ENCODE assay signal across 11 cellular contexts in the genomic region with DNA sequence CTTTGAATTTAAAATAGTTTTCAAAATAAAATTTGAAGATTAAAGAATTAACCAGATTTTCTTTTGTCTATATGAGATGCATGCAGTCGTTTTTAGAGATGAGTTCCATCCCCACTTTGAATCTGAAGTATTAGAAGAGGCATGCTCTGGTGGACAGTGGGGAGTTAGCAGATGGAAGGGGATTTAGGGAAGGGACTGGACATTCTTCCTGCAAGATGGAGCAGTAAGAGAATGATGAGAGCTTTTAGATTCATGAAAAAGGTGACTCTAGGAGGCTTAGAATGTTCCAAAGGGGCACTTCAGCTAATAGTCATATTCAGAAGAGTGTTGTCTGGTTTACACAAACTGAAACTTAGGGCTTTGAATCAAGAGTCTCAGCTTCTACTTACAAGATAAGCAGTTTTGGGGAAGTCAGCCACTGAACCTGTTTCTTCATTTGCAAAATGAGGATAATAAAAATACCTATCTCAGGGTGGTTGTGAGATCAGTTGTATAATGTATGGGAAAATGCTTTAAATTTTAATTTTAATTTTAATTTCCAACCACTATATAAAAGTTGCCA. TPM values are rescaled to one million over a fixed set of nuclear protein-coding genes. Genes with fewer than 3 reads are reported as not detected.
DNase-seq lines count a peak whose midpoint lies in the region; TF ChIP-seq lines count a peak whose summit lies in the region.
"Had no signal": no experiment of that assay in that cellular context is flagged by ENCODE, and none has a peak within 500 bp of the region (broad histone marks: within the 10 kb centered on the region; RNA-seq: fewer than 3 reads in every experiment).

No MANE protein-coding gene starts in this region.

- H3F3A ChIP-seq in Loucy (ENCODE audit: low read depth) = peaks cover 8% of the 10 kb centered on the region

- H3K4me3 ChIP-seq in Loucy (ENCODE audit: low read length, poor library complexity, severe bottlenecking) (peak overlapping the region; percentile 80), skeletal muscle satellite cell (ENCODE audit: low read length) (no peak overlapping the region)
- H3K4me3 ChIP-seq: lung had no signal

- H3K9me2 ChIP-seq in Loucy (replicated peaks; ENCODE audit: low read depth, low read length) = no peaks in the 10 kb centered on the region

- CTCF ChIA-PET in activated CD4-positive, alpha-beta T cell treated with anti-CD3 and anti-CD28 coated beads, Interleukin-2, amount 10 ng/mL, durations not matched to agents 7 days and 5 days (lab: Charles Lee) = interaction anchor here (0.6 to 1.6 kb wide), 5 partner anchors 10 to 1158 kb away, joined by 3 to 5 read pairs (median 4); no protein-coding TSS in a partner anchor

- peak overlapping the region; percentile 98 for H3K9ac ChIP-seq in Loucy (ENCODE audit: low read depth, low read length, poor library complexity, severe bottlenecking)
- H3K9ac ChIP-seq in skeletal muscle satellite cell (ENCODE audit: low read depth, low read length) = no peak overlapping the region

- H3K4me3 Mint-ChIP-seq in activated CD4-positive, alpha-beta T cell treated with anti-CD3 and anti-CD28 coated beads, Interleukin-2, amount 10 ng/mL, durations not matched to agents 7 days and 5 days = peak overlapping the region; percentile 94
- H3K4me3 Mint-ChIP-seq in activated naive CD8-positive, alpha-beta T cell treated with anti-CD3 and anti-CD28 coated beads for 36 hours = peak overlapping the region; percentile 65

- no peak overlapping the region for H2AFZ ChIP-seq in Loucy (ENCODE audit: low read length)

- H3K4me1 Mint-ChIP-seq in activated CD4-positive, alpha-beta T cell treated with anti-CD3 and anti-CD28 coated beads, Interleukin-2, amount 10 ng/mL, durations not matched to agents 7 days and 5 days = peaks cover 69% of the 10 kb centered on the region
- H3K4me1 Mint-ChIP-seq in activated naive CD8-positive, alpha-beta T cell treated with anti-CD3 and anti-CD28 coated beads for 36 hours = peaks cover 63% of the 10 kb centered on the region

- H3K4me2 ChIP-seq in Loucy (ENCODE audit: low read depth, low read length, poor library complexity, severe bottlenecking) (peak overlapping the region; percentile 99), skeletal muscle satellite cell (ENCODE audit: low read length) (peak overlapping the region; percentile 91)

- no peaks in the 10 kb centered on the region for H3K27me3 Mint-ChIP-seq in activated CD4-positive, alpha-beta T cell treated with anti-CD3 and anti-CD28 coated beads, Interleukin-2, amount 10 ng/mL, durations not matched to agents 7 days and 5 days
- H3K27me3 Mint-ChIP-seq in activated naive CD8-positive, alpha-beta T cell treated with anti-CD3 and anti-CD28 coated beads for 36 hours = peaks cover 4% of the 10 kb centered on the region

- H3K36me3 Mint-ChIP-seq in activated CD4-positive, alpha-beta T cell treated with anti-CD3 and anti-CD28 coated beads, Interleukin-2, amount 10 ng/mL, durations not matched to agents 7 days and 5 days (ENCODE audit: low read depth) = peaks cover 35% of the 10 kb centered on the region
- peaks cover 38% of the 10 kb centered on the region for H3K36me3 Mint-ChIP-seq in activated naive CD8-positive, alpha-beta T cell treated with anti-CD3 and anti-CD28 coated beads for 36 hours

- H3K27me3 ChIP-seq in Loucy (ENCODE audit: insufficient read depth, low read length, poor library complexity, severe bottlenecking) = no peaks in the 10 kb centered on the region
- no peaks in the 10 kb centered on the region for H3K27me3 ChIP-seq in skeletal muscle satellite cell (ENCODE audit: control insufficient read depth, insufficient read depth, low read length)

- peaks cover 74% of the 10 kb centered on the region for H4K20me1 ChIP-seq in Loucy (ENCODE audit: insufficient read depth, low read length, poor library complexity, severe bottlenecking)

- DNase-seq in activated CD4-positive, alpha-beta T cell treated with anti-CD3 and anti-CD28 coated beads, Interleukin-2, amount 10 ng/mL, durations not matched to agents 7 days and 5 days = no peak
- DNase-seq in activated CD4-positive, alpha-beta T cell treated with anti-CD3 and anti-CD28 coated beads, Interleukin-2, amount 50 U/mL, for 1 hour = no peak
- DNase-seq in activated naive CD8-positive, alpha-beta T cell treated with anti-CD3 and anti-CD28 coated beads for 36 hours = no peak
- no peak for DNase-seq in hypothalamus (lab: John Stamatoyannopoulos, UW)
- no peak for DNase-seq in DMS114 treated with DMSO at 0.1 percent for 48 hours (lab: John Stamatoyannopoulos, UW; ENCODE audit: unreplicated experiment)
- DNase-seq in NCI-H2227 treated with DMSO at 0.1 percent for 48 hours (lab: John Stamatoyannopoulos, UW) = no peak
- DNase-seq: activated effector memory CD4-positive, alpha-beta T cell treated with Interleukin-2 at 50 U/mL for 16 hours; stimulated activated CD4-positive, alpha-beta T cell treated with anti-CD3 and anti-CD28 coated beads, Interleukin-15, amount 100 ng/mL, for 24 hours had no signal

- peaks cover 7% of the 10 kb centered on the region; the same call in 1 of the 2 replicates for H3K36me3 ChIP-seq in Loucy (ENCODE audit: insufficient read depth, low read length)
- no peaks in the 10 kb centered on the region for H3K36me3 ChIP-seq in skeletal muscle satellite cell (ENCODE audit: insufficient read depth, low read length)

- peak overlapping the region; percentile 100 for H3K27ac Mint-ChIP-seq in activated CD4-positive, alpha-beta T cell treated with anti-CD3 and anti-CD28 coated beads, Interleukin-2, amount 10 ng/mL, durations not matched to agents 7 days and 5 days
- H3K27ac Mint-ChIP-seq in activated naive CD8-positive, alpha-beta T cell treated with anti-CD3 and anti-CD28 coated beads for 36 hours = peak overlapping the region; percentile 100

- TF ChIP-seq CTCF in Loucy (conservative IDR thresholded peaks at IDR 0.05; ENCODE audit: low read length) = no peak

- POLR2A ChIA-PET in activated CD4-positive, alpha-beta T cell treated with anti-CD3 and anti-CD28 coated beads, Interleukin-2, amount 10 ng/mL, durations not matched to agents 7 days and 5 days (lab: Charles Lee) = no interaction called here

- no peaks in the 10 kb centered on the region for H3K9me3 Mint-ChIP-seq in activated CD4-positive, alpha-beta T cell treated with anti-CD3 and anti-CD28 coated beads, Interleukin-2, amount 10 ng/mL, durations not matched to agents 7 days and 5 days
- H3K9me3 Mint-ChIP-seq in activated naive CD8-positive, alpha-beta T cell treated with anti-CD3 and anti-CD28 coated beads for 36 hours = no peaks in the 10 kb centered on the region

- no peaks in the 10 kb centered on the region for H3K9me3 ChIP-seq in Loucy (ENCODE audit: insufficient read depth, low read depth, low read length)
- H3K9me3 ChIP-seq in skeletal muscle satellite cell (replicated peaks; ENCODE audit: low read length) = no peaks in the 10 kb centered on the region

- peaks cover 89% of the 10 kb centered on the region for H3K79me2 ChIP-seq in Loucy (ENCODE audit: insufficient read depth, low read length)

- H3K4me1 ChIP-seq in Loucy (ENCODE audit: insufficient read depth, low read length, poor library complexity, severe bottlenecking) (peaks cover 60% of the 10 kb centered on the region), skeletal muscle satellite cell (ENCODE audit: control insufficient read depth, insufficient read depth, low read length) (peaks cover 38% of the 10 kb centered on the region)

RNA-seq across cellular contexts. Expression of gene ZBTB1, which starts 3.7 kb away (rescaled TPM):
- 10 to 100 TPM; 66.7 to 71.1 TPM for total RNA-seq in activated CD4-positive, alpha-beta T cell treated with anti-CD3 and anti-CD28 coated beads, Interleukin-2, amount 10 ng/mL, durations not matched to agents 7 days and 5 days
- 10 to 100 TPM; 43.3 to 43.9 TPM for total RNA-seq in activated naive CD8-positive, alpha-beta T cell treated with anti-CD3 and anti-CD28 coated beads for 36 hours
- 37.6 and 39.8 TPM in 2 replicates for total RNA-seq in skeletal muscle satellite cell (2012; rRNA removed)

RNA-seq across cellular contexts. Expression of gene ZBTB25, which starts 4.7 kb away (rescaled TPM):
- 10 to 100 TPM; 29.2 to 31.2 TPM for total RNA-seq in activated CD4-positive, alpha-beta T cell treated with anti-CD3 and anti-CD28 coated beads, Interleukin-2, amount 10 ng/mL, durations not matched to agents 7 days and 5 days
- 10 to 100 TPM; 24.0 to 26.0 TPM for total RNA-seq in activated naive CD8-positive, alpha-beta T cell treated with anti-CD3 and anti-CD28 coated beads for 36 hours
- 7.0 and 7.4 TPM in 2 replicates for total RNA-seq in skeletal muscle satellite cell (2012; rRNA removed)

RNA-seq across cellular contexts. Expression of gene HSPA2, which starts 32.2 kb away (rescaled TPM):
- 1 to 10 TPM; 2.2 to 2.4 TPM for total RNA-seq in activated CD4-positive, alpha-beta T cell treated with anti-CD3 and anti-CD28 coated beads, Interleukin-2, amount 10 ng/mL, durations not matched to agents 7 days and 5 days
- total RNA-seq in activated naive CD8-positive, alpha-beta T cell treated with anti-CD3 and anti-CD28 coated beads for 36 hours = 1 to 10 TPM; 1.9 to 2.0 TPM
- total RNA-seq in skeletal muscle satellite cell (2012; rRNA removed) = 0.76 and 1.3 TPM in 2 replicates

RNA-seq across cellular contexts. Expression of gene PPP1R36, which starts 41.5 kb away (rescaled TPM):
- total RNA-seq in activated CD4-positive, alpha-beta T cell treated with anti-CD3 and anti-CD28 coated beads, Interleukin-2, amount 10 ng/mL, durations not matched to agents 7 days and 5 days = under 1 TPM in 1 of 2 experiments, not detected in 1; 0.50 TPM
- under 1 TPM; 0.18 to 0.25 TPM for total RNA-seq in activated naive CD8-positive, alpha-beta T cell treated with anti-CD3 and anti-CD28 coated beads for 36 hours
- 1.0 TPM in 1 of 2 replicates, not detected in the other for total RNA-seq in skeletal muscle satellite cell (2012; rRNA removed)

RNA-seq across cellular contexts. Expression of gene AKAP5, which starts 43.0 kb away (rescaled TPM):
- under 1 TPM; 0.89 to 0.99 TPM for total RNA-seq in activated CD4-positive, alpha-beta T cell treated with anti-CD3 and anti-CD28 coated beads, Interleukin-2, amount 10 ng/mL, durations not matched to agents 7 days and 5 days
- total RNA-seq in activated naive CD8-positive, alpha-beta T cell treated with anti-CD3 and anti-CD28 coated beads for 36 hours = 1 to 10 TPM; 1.2 to 1.4 TPM
- 0.22 and 0.25 TPM in 2 replicates for total RNA-seq in skeletal muscle satellite cell (2012; rRNA removed)
